ENCODE assay signal across 26 cellular contexts in genomic region chr22:37970864-37971263, GRCh38. TPM values are rescaled to one million over a fixed set of nuclear protein-coding genes. Genes with fewer than 3 reads are reported as not detected.
DNase-seq lines count a peak whose midpoint lies in the region; ATAC-seq and TF ChIP-seq lines count a peak whose summit lies in the region.
"Had no signal": no experiment of that assay in that cellular context is flagged by ENCODE, and none has a peak within 500 bp of the region (broad histone marks: within the 10 kb centered on the region; RNA-seq: fewer than 3 reads in every experiment).

No MANE protein-coding gene starts in this region.

- CTCF ChIA-PET in WTC11 (lab: Charles Lee) = interaction anchor here (0.8 to 3.8 kb wide), 7 partner anchors 12 to 107 kb away, joined by 3 to 25 read pairs (median 5); partner anchors contain the start of gene MICALL1

- TF ChIP-seq CTCF in GM23338 (conservative IDR thresholded peaks at IDR 0.05; ENCODE audit: low read depth in 2 of 2) (no peak), WTC11 (IDR thresholded peaks at IDR 0.05) (no peak), Peyer's patch (IDR thresholded peaks at IDR 0.05) (no peak), type B pancreatic cell (conservative IDR thresholded peaks at IDR 0.05) (no peak)

- H3K9me2 ChIP-seq in GM23338 (ENCODE audit: insufficient read depth) = no peaks in the 10 kb centered on the region

- H3K27ac Mint-ChIP-seq in GM23338 (no peak overlapping the region), WTC11 (no peak overlapping the region), type B pancreatic cell (no peak overlapping the region)
- H3K27ac Mint-ChIP-seq in effector memory CD8-positive, alpha-beta T cell = peak overlapping the region; percentile 41 to 62
- H3K27ac Mint-ChIP-seq in activated naive CD4-positive, alpha-beta T cell treated with anti-CD3 and anti-CD28 coated beads, Interleukin-2, amount 50 U/mL, for 72 hours = peak overlapping the region in 1 of 2 donors; percentile 72
- H3K27ac Mint-ChIP-seq: CD4-positive, alpha-beta T cell had no signal

- H3K4me2 ChIP-seq in GM23338 (peak overlapping the region; percentile 71), neuronal stem cell (ENCODE audit: insufficient read depth, low read length, poor library complexity, severe bottlenecking) (no peak overlapping the region)
- H3K4me2 ChIP-seq: BLaER1 had no signal

- no peak overlapping the region for H4K91ac ChIP-seq in neuronal stem cell (ENCODE audit: low read depth, low read length, poor library complexity)

- peak overlapping the region; percentile 8; the same call in 2 of the 3 replicates for H3K4me3 Mint-ChIP-seq in GM23338
- 0 out of 2 replicates have a peak overlapping the region, but pooled peaks have one; percentile 40 for H3K4me3 Mint-ChIP-seq in WTC11
- H3K4me3 Mint-ChIP-seq in effector memory CD8-positive, alpha-beta T cell = no peak overlapping the region
- no peak overlapping the region for H3K4me3 Mint-ChIP-seq in type B pancreatic cell
- H3K4me3 Mint-ChIP-seq: CD4-positive, alpha-beta T cell had no signal

- H3K4ac ChIP-seq in neuronal stem cell (ENCODE audit: low read length) = no peak overlapping the region

- H3K27ac ChIP-seq in GM23338 (ENCODE audit: low read depth) (0 out of 2 replicates have a peak overlapping the region, but pooled peaks have one; percentile 81), neuronal stem cell (replicated peaks; ENCODE audit: low read length) (no peak overlapping the region), Peyer's patch (no peak overlapping the region)
- H3K27ac ChIP-seq: 22Rv1, BLaER1, SK-N-MC had no signal

- WGBS in neuronal stem cell (ENCODE audit: extremely low coverage in 2 of 2, insufficient read length in 2 of 2, insufficient replicate concordance in 1 of 2), 2 donors = no CpG with 5 or more reads among the region's 4 CpGs

- H4K8ac ChIP-seq in neuronal stem cell (ENCODE audit: low read depth, low read length) = no peak overlapping the region

- peaks cover 10% of the 10 kb centered on the region for H4K20me1 ChIP-seq in GM23338 (replicated peaks; ENCODE audit: insufficient read depth)

- H3F3A ChIP-seq in GM23338 (replicated peaks; ENCODE audit: low read depth) = peaks cover 9% of the 10 kb centered on the region; the same call in 1 of the 2 replicates

- H3K9ac ChIP-seq in neuronal stem cell (ENCODE audit: low read depth, low read length, poor library complexity) = no peak overlapping the region
- H3K9ac ChIP-seq: BLaER1 had no signal

- H3K36me3 Mint-ChIP-seq in GM23338 (ENCODE audit: low read depth) (peaks cover 31% of the 10 kb centered on the region), WTC11 (peaks cover 36% of the 10 kb centered on the region), type B pancreatic cell (peaks cover 22% of the 10 kb centered on the region)
- peaks cover 25% of the 10 kb centered on the region for H3K36me3 Mint-ChIP-seq in effector memory CD8-positive, alpha-beta T cell (ENCODE audit: insufficient read depth)
- peaks cover 6 to 7% of the 10 kb centered on the region in 2 donors for H3K36me3 Mint-ChIP-seq in activated naive CD4-positive, alpha-beta T cell treated with anti-CD3 and anti-CD28 coated beads, Interleukin-2, amount 50 U/mL, for 72 hours

- no peaks in the 10 kb centered on the region for H3K27me3 ChIP-seq in GM23338 (ENCODE audit: insufficient read depth)
- no peaks in the 10 kb centered on the region for H3K27me3 ChIP-seq in neuronal stem cell (ENCODE audit: control insufficient read depth in 3 of 3, insufficient read depth in 3 of 3, low read depth in 1 of 3, low read length in 3 of 3)
- H3K27me3 ChIP-seq in Peyer's patch = no peaks in the 10 kb centered on the region
- H3K27me3 ChIP-seq: BLaER1, MG63 had no signal

- no peak for TF ChIP-seq POLR2A in Peyer's patch (IDR thresholded peaks at IDR 0.05)

- 0 out of 2 replicates have a peak, but pooled peaks cover under 1% of the 10 kb centered on the region for H3K79me2 ChIP-seq in GM23338 (replicated peaks; ENCODE audit: insufficient read depth)

- H2AK5ac ChIP-seq in neuronal stem cell (ENCODE audit: low read depth, low read length) = no peak overlapping the region

- H3K9me3 Mint-ChIP-seq in GM23338 (no peaks in the 10 kb centered on the region; the same call in 2 of the 3 replicates), WTC11 (peaks cover 5% of the 10 kb centered on the region; the same call in 1 of the 2 replicates), type B pancreatic cell (no peaks in the 10 kb centered on the region)
- H3K9me3 Mint-ChIP-seq in effector memory CD8-positive, alpha-beta T cell = no peaks in the 10 kb centered on the region
- no peaks in the 10 kb centered on the region for H3K9me3 Mint-ChIP-seq in activated naive CD4-positive, alpha-beta T cell treated with anti-CD3 and anti-CD28 coated beads, Interleukin-2, amount 50 U/mL, for 72 hours
- H3K9me3 Mint-ChIP-seq: CD4-positive, alpha-beta T cell had no signal

- POLR2A ChIA-PET in WTC11 (lab: Charles Lee) = interaction anchor here (1.2 to 1.6 kb wide), 2 partner anchors 63 to 153 kb away, joined by 3 to 5 read pairs; no protein-coding TSS in a partner anchor

- no peaks in the 10 kb centered on the region for H3K9me3 ChIP-seq in neuronal stem cell (replicated peaks in 1 of 2; ENCODE audit: control insufficient read depth in 2 of 2, insufficient read depth in 1 of 2, low read depth in 1 of 2, low read length in 2 of 2)
- H3K9me3 ChIP-seq in Peyer's patch = no peaks in the 10 kb centered on the region
- H3K9me3 ChIP-seq: BLaER1, Caco-2, MG63 had no signal

- no peak overlapping the region for H3K14ac ChIP-seq in neuronal stem cell (ENCODE audit: low read length)

- H3K27me3 Mint-ChIP-seq in GM23338 (ENCODE audit: insufficient read depth, low read depth, poor library complexity) = peaks cover 20% of the 10 kb centered on the region
- no peaks in the 10 kb centered on the region for H3K27me3 Mint-ChIP-seq in WTC11 (ENCODE audit: low read depth)
- no peaks in the 10 kb centered on the region for H3K27me3 Mint-ChIP-seq in effector memory CD8-positive, alpha-beta T cell
- no peaks in the 10 kb centered on the region for H3K27me3 Mint-ChIP-seq in type B pancreatic cell
- H3K27me3 Mint-ChIP-seq: CD4-positive, alpha-beta T cell had no signal

- ATAC-seq in GM23338 = no peak
- ATAC-seq in WTC11 = no peak
- no peak for ATAC-seq in effector memory CD8-positive, alpha-beta T cell (replicated peaks)
- ATAC-seq in GM21423 (IDR thresholded peaks at IDR 0.05; ENCODE audit: unreplicated experiment) = no peak
- no peak for ATAC-seq in activated naive CD4-positive, alpha-beta T cell treated with anti-CD3 and anti-CD28 coated beads, Interleukin-2, amount 50 U/mL, for 72 hours
- ATAC-seq: K562 had no signal

- H2BK120ac ChIP-seq in neuronal stem cell (ENCODE audit: low read depth, low read length) = no peak overlapping the region

- H3K23ac ChIP-seq in neuronal stem cell (ENCODE audit: low read depth, low read length, poor library complexity) = no peak overlapping the region

- H3K36me3 ChIP-seq in GM23338 (ENCODE audit: insufficient read depth) (0 out of 2 replicates have a peak, but pooled peaks cover 3% of the 10 kb centered on the region), neuronal stem cell (replicated peaks in 1 of 2; ENCODE audit: control insufficient read depth in 2 of 2, insufficient read depth in 2 of 2, low read length in 2 of 2) (peaks cover 11 to 48% of the 10 kb centered on the region in 2 donors), Peyer's patch (peaks cover 0 to 33% (median 0%) of the 10 kb centered on the region in 3 donors)

- no peak overlapping the region for H2BK12ac ChIP-seq in neuronal stem cell (ENCODE audit: low read length)

- DNase-seq in GM23338 (ENCODE audit: low spot score) (no peak), WTC11 (ENCODE audit: low spot score) (no peak), neuronal stem cell (ENCODE audit: low spot score) (no peak), Peyer's patch (no peak), type B pancreatic cell (ENCODE audit: extremely low spot score, unreplicated experiment) (no peak)
- DNase-seq in effector memory CD8-positive, alpha-beta T cell = no peak
- DNase-seq in activated naive CD4-positive, alpha-beta T cell treated with anti-CD3 and anti-CD28 coated beads, Interleukin-2, amount 50 U/mL, for 72 hours (ENCODE audit: low spot score in 2 of 2) = no peak
- DNase-seq: ACHN; Caco-2; CD4-positive, alpha-beta T cell; DMS 273 treated with DMSO at 0.1 percent for 48 hours; DMS79 treated with DMSO at 0.1 percent for 48 hours; MG63; NCI-H1048; NCI-H1417 treated with DMSO at 0.1 percent for 48 hours; NCI-H187; NCI-H446; NCI-H526; OCI-M1; SHP77 had no signal

- H3K4me1 Mint-ChIP-seq in GM23338 (peaks cover 33% of the 10 kb centered on the region), WTC11 (peaks cover 25% of the 10 kb centered on the region), type B pancreatic cell (ENCODE audit: unreplicated experiment) (peaks cover 22% of the 10 kb centered on the region)
- peaks cover 9% of the 10 kb centered on the region in 2 donors for H3K4me1 Mint-ChIP-seq in effector memory CD8-positive, alpha-beta T cell (ENCODE audit: low read depth in 2 of 2)

- H3K79me1 ChIP-seq in neuronal stem cell (ENCODE audit: low read depth, low read length) = peaks cover 6% of the 10 kb centered on the region

- H2AFZ ChIP-seq in GM23338 = no peak overlapping the region
- no peak overlapping the region for H2AFZ ChIP-seq in neuronal stem cell (ENCODE audit: low read length)

- peak overlapping the region; percentile 65 for H3K18ac ChIP-seq in neuronal stem cell (ENCODE audit: low read length)

- H3K4me3 ChIP-seq in GM23338 (no peak overlapping the region), neuronal stem cell (ENCODE audit: low read length in 2 of 2) (no peak overlapping the region), Peyer's patch (no peak overlapping the region)
- H3K4me3 ChIP-seq: BLaER1, K562, MG63, SK-N-MC had no signal

- no peak overlapping the region for H2BK15ac ChIP-seq in neuronal stem cell (ENCODE audit: low read length)

- peaks cover 17% of the 10 kb centered on the region for H3K4me1 ChIP-seq in GM23338 (ENCODE audit: insufficient read depth)
- peaks cover 9 to 30% of the 10 kb centered on the region in 2 donors for H3K4me1 ChIP-seq in neuronal stem cell (ENCODE audit: control insufficient read depth in 2 of 2, insufficient read depth in 1 of 2, low read depth in 1 of 2, low read length in 2 of 2)
- H3K4me1 ChIP-seq in Peyer's patch = no peaks in the 10 kb centered on the region
- H3K4me1 ChIP-seq: Caco-2 had no signal

- no peak overlapping the region for H2BK5ac ChIP-seq in neuronal stem cell (ENCODE audit: low read length)

RNA-seq across cellular contexts. Expression of gene SOX10, which starts 13.5 kb away (rescaled TPM):
- total RNA-seq in GM23338 (2014; rRNA removed; shearing (Covaris generic)) = 2.1 and 2.3 TPM in 2 replicates
- polyA plus RNA-seq in GM23338 (2016; fragmentation: Nextera tagmentation; extraction: Ambion mirVana) = 1.1 and 1.3 TPM in 2 replicates
- total RNA-seq in WTC11 (2021) (2.7 to 3.6 TPM (median 3.0 TPM) in 3 replicates), Peyer's patch (1 to 10 TPM in 1 of 4 donors, under 1 TPM in 2, not detected in 1; 0.35 to 1.1 (median 0.66) TPM), type B pancreatic cell (ENCODE audit: low replicate concordance) (0.29 and 5.9 TPM in 2 replicates)
- 1.5 TPM for polyA plus RNA-seq in neuronal stem cell (2013, experiment 1 of 2)
- 1.4 TPM for polyA plus RNA-seq in neuronal stem cell (2013, experiment 2 of 2)
- total RNA-seq in activated naive CD4-positive, alpha-beta T cell treated with anti-CD3 and anti-CD28 coated beads, Interleukin-2, amount 50 U/mL, for 72 hours = not detected
- total RNA-seq: Caco-2; CD4-positive, alpha-beta T cell; K562; LHCN-M2 had no signal
- polyA plus RNA-seq: K562 had no signal

RNA-seq across cellular contexts. Expression of gene POLR2F, which starts 17.4 kb away (rescaled TPM):
- total RNA-seq in GM23338 (2014; rRNA removed; shearing (Covaris generic)) = 64.6 and 144 TPM in 2 replicates
- polyA plus RNA-seq in GM23338 (2016; fragmentation: Nextera tagmentation; extraction: Ambion mirVana) = 429 and 450 TPM in 2 replicates
- total RNA-seq in WTC11 (2021) (128 to 138 TPM (median 132 TPM) in 3 replicates), Peyer's patch (10 to 100 TPM; 51.1 to 97.4 (median 55.2) TPM), type B pancreatic cell (ENCODE audit: low replicate concordance) (92.0 and 99.6 TPM in 2 replicates)
- 108 TPM for polyA plus RNA-seq in neuronal stem cell (2013, experiment 1 of 2)
- polyA plus RNA-seq in neuronal stem cell (2013, experiment 2 of 2) = 103 TPM
- total RNA-seq in activated naive CD4-positive, alpha-beta T cell treated with anti-CD3 and anti-CD28 coated beads, Interleukin-2, amount 50 U/mL, for 72 hours = 10 to 100 TPM; 55.3 to 70.3 TPM

RNA-seq across cellular contexts. Expression of gene C22orf23, which starts 17.5 kb away (rescaled TPM):
- 0.38 TPM in 1 of 2 replicates, not detected in the other for total RNA-seq in GM23338 (2014; rRNA removed; shearing (Covaris generic))
- polyA plus RNA-seq in GM23338 (2016; fragmentation: Nextera tagmentation; extraction: Ambion mirVana) = 0.64 TPM in 1 of 2 replicates, not detected in the other
- total RNA-seq in WTC11 (2021) (0.16 to 0.96 TPM (median 0.72 TPM) in 3 replicates), Peyer's patch (under 1 TPM in 1 of 4 donors, not detected in 3; 0.85 TPM), type B pancreatic cell (ENCODE audit: low replicate concordance) (0.64 and 0.70 TPM in 2 replicates)
- 1.3 TPM for polyA plus RNA-seq in neuronal stem cell (2013, experiment 1 of 2)
- 1.1 TPM for polyA plus RNA-seq in neuronal stem cell (2013, experiment 2 of 2)
- total RNA-seq in activated naive CD4-positive, alpha-beta T cell treated with anti-CD3 and anti-CD28 coated beads, Interleukin-2, amount 50 U/mL, for 72 hours = not detected
- total RNA-seq: Caco-2; CD4-positive, alpha-beta T cell had no signal

Comparison
In these comparisons a context has a peak if more than half of its experiments do, and no peak if none do; other contexts are left out.
1. H3K27ac Mint-ChIP-seq: peak in effector memory CD8-positive, alpha-beta T cell (2 of 2); none in GM23338 (single experiment), WTC11 (single experiment) and type B pancreatic cell (single experiment).
2. H3K4me3 Mint-ChIP-seq: peak in GM23338 (single experiment) and WTC11 (single experiment); none in effector memory CD8-positive, alpha-beta T cell (0 of 2) and type B pancreatic cell (single experiment).